10 cellular contexts compared by ENCODE assay signal in genomic region chr11:107957109-107957588, GRCh38. TPM values are rescaled to one million over a fixed set of nuclear protein-coding genes. Genes with fewer than 3 reads are reported as not detected.
DNase-seq lines count a peak whose midpoint lies in the region; ATAC-seq and TF ChIP-seq lines count a peak whose summit lies in the region.
"Had no signal": no experiment of that assay in that cellular context is flagged by ENCODE, and none has a peak within 500 bp of the region (broad histone marks: within the 10 kb centered on the region; RNA-seq: fewer than 3 reads in every experiment).

No MANE protein-coding gene starts in this region.

- intact Hi-C loops in natural killer cell (cut with micrococcal nuclease) (no loop called here), aorta (cut with DNase I) (no loop called here), Caco-2 (cut with micrococcal nuclease; ENCODE audit: unreplicated experiment) (no loop called here)
- intact Hi-C loops in activated CD4-positive, alpha-beta memory T cell treated with anti-CD3 and anti-CD28 coated beads for 36 hours (cut with micrococcal nuclease): no loop called here

- no peaks in the 10 kb centered on the region for H3K4me1 ChIP-seq in MM.1S (ENCODE audit: low read length)
- no peaks in the 10 kb centered on the region for H3K4me1 ChIP-seq in aorta (ENCODE audit: control insufficient read depth in 1 of 2, insufficient read depth in 2 of 2, low read length in 2 of 2)
- 0 out of 2 replicates have a peak, but pooled peaks cover 4% of the 10 kb centered on the region for H3K4me1 ChIP-seq in Caco-2
- H3K4me1 ChIP-seq: BLaER1 had no signal

- TF ChIP-seq CTCF in natural killer cell (IDR thresholded peaks at IDR 0.05) (no peak), MM.1S (IDR thresholded peaks at IDR 0.05; ENCODE audit: low read length) (no peak), fibroblast of villous mesenchyme (IDR thresholded peaks at IDR 0.05; ENCODE audit: insufficient read depth, low read depth, low read length) (no peak), Caco-2 (IDR thresholded peaks at IDR 0.05; ENCODE audit: insufficient read depth in 1 of 2, low read depth in 1 of 2, low read length in 1 of 2, severe bottlenecking in 1 of 2, unreplicated experiment in 1 of 2) (no peak)

- 0 to 1% methylated on average over 1 of the region's 1 CpG for WGBS in aorta, 2 donors

- no peaks in the 10 kb centered on the region for H4K20me1 ChIP-seq in MM.1S (ENCODE audit: insufficient read depth, low read length)
- H4K20me1 ChIP-seq: BLaER1 had no signal

- no peaks in the 10 kb centered on the region for H3K36me3 Mint-ChIP-seq in natural killer cell treated with Interleukin-12 subunit alpha and Interleukin-12 subunit beta and Interleukin-15 and Interleukin-18, amount 100 ng/mL, for 72 hours
- H3K36me3 Mint-ChIP-seq in natural killer cell: no peaks in the 10 kb centered on the region
- no peaks in the 10 kb centered on the region for H3K36me3 Mint-ChIP-seq in activated CD4-positive, alpha-beta memory T cell treated with anti-CD3 and anti-CD28 coated beads for 36 hours
- H3K36me3 Mint-ChIP-seq in Caco-2 (ENCODE audit: insufficient read depth, unreplicated experiment): no peaks in the 10 kb centered on the region

- H3K27ac ChIP-seq in MM.1S (ENCODE audit: low read length) (no peak overlapping the region), aorta (ENCODE audit: low read depth in 1 of 2, low read length in 2 of 2) (no peak overlapping the region)
- H3K27ac ChIP-seq: BLaER1 had no signal

- no peaks in the 10 kb centered on the region for H3K79me2 ChIP-seq in MM.1S (ENCODE audit: low read length)

- CTCF ChIA-PET in activated CD4-positive, alpha-beta memory T cell treated with anti-CD3 and anti-CD28 coated beads for 36 hours (lab: Charles Lee): no interaction called here
- CTCF ChIA-PET in Caco-2 (lab: Charles Lee): no interaction called here

- H3K9ac ChIP-seq in MM.1S (ENCODE audit: low read length): no peak overlapping the region; the same call in 1 of the 2 replicates
- H3K9ac ChIP-seq: BLaER1 had no signal

- peaks cover 7 to 10% of the 10 kb centered on the region in 2 donors for H3K4me1 Mint-ChIP-seq in natural killer cell treated with Interleukin-12 subunit alpha and Interleukin-12 subunit beta and Interleukin-15 and Interleukin-18, amount 100 ng/mL, for 72 hours (ENCODE audit: low read depth in 2 of 2)
- no peaks in the 10 kb centered on the region for H3K4me1 Mint-ChIP-seq in natural killer cell
- H3K4me1 Mint-ChIP-seq in activated CD4-positive, alpha-beta memory T cell treated with anti-CD3 and anti-CD28 coated beads for 36 hours (ENCODE audit: low read depth): no peaks in the 10 kb centered on the region
- H3K4me1 Mint-ChIP-seq in Caco-2 (ENCODE audit: low read depth, unreplicated experiment): peaks cover 5% of the 10 kb centered on the region

- POLR2A ChIA-PET in activated CD4-positive, alpha-beta memory T cell treated with anti-CD3 and anti-CD28 coated beads for 36 hours (lab: Charles Lee): no interaction called here
- POLR2A ChIA-PET in Caco-2 (lab: Charles Lee): no interaction called here

- H3K4me3 Mint-ChIP-seq in natural killer cell treated with Interleukin-12 subunit alpha and Interleukin-12 subunit beta and Interleukin-15 and Interleukin-18, amount 100 ng/mL, for 72 hours: peak overlapping the region; percentile 9
- H3K4me3 Mint-ChIP-seq in natural killer cell: no peak overlapping the region
- H3K4me3 Mint-ChIP-seq in activated CD4-positive, alpha-beta memory T cell treated with anti-CD3 and anti-CD28 coated beads for 36 hours: no peak overlapping the region
- no peak overlapping the region for H3K4me3 Mint-ChIP-seq in Caco-2 (ENCODE audit: unreplicated experiment)

- DNase-seq in natural killer cell treated with Interleukin-12 subunit alpha and Interleukin-12 subunit beta and Interleukin-15 and Interleukin-18, amount 100 ng/mL, for 72 hours (ENCODE audit: low spot score): no peak
- DNase-seq in natural killer cell (no peak), MM.1S (peak; percentile 17), fibroblast of villous mesenchyme (ENCODE audit: low read depth) (peak; percentile 19), aorta (peak in 1 of 2 donors; percentile 49), NCI-H187 treated with DMSO at 0.1 percent for 48 hours (lab: John Stamatoyannopoulos, UW) (no peak), Caco-2 (no peak)
- DNase-seq in activated CD4-positive, alpha-beta memory T cell treated with anti-CD3 and anti-CD28 coated beads for 36 hours: no peak
- DNase-seq: activated CD8-positive, alpha-beta memory T cell treated with anti-CD3 and anti-CD28 coated beads for 24 hours had no signal

- no peaks in the 10 kb centered on the region for H3K9me3 ChIP-seq in MM.1S (replicated peaks; ENCODE audit: insufficient read depth, low read length)
- no peaks in the 10 kb centered on the region for H3K9me3 ChIP-seq in aorta (ENCODE audit: control insufficient read depth, low read length)
- no peaks in the 10 kb centered on the region for H3K9me3 ChIP-seq in Caco-2
- H3K9me3 ChIP-seq: BLaER1 had no signal

- peak overlapping the region; percentile 35; the same call in 1 of the 2 replicates for H2AFZ ChIP-seq in MM.1S (ENCODE audit: low read length)

- BruUV-seq in Caco-2 (replicated peaks; lab: Mats Ljungman, UMichigan): no TSS peak

- H3K27ac Mint-ChIP-seq in natural killer cell treated with Interleukin-12 subunit alpha and Interleukin-12 subunit beta and Interleukin-15 and Interleukin-18, amount 100 ng/mL, for 72 hours: peak overlapping the region in 1 of 2 donors; percentile 26
- H3K27ac Mint-ChIP-seq in natural killer cell (no peak overlapping the region), Caco-2 (ENCODE audit: unreplicated experiment) (no peak overlapping the region)
- H3K27ac Mint-ChIP-seq in activated CD4-positive, alpha-beta memory T cell treated with anti-CD3 and anti-CD28 coated beads for 36 hours: no peak overlapping the region

- H3K9me2 ChIP-seq in MM.1S (replicated peaks; ENCODE audit: insufficient read depth, low read length): no peaks in the 10 kb centered on the region

- H3K4me2 ChIP-seq in MM.1S (ENCODE audit: low read depth, low read length): peak overlapping the region; percentile 35
- H3K4me2 ChIP-seq: BLaER1 had no signal

- H3K4me3 ChIP-seq in MM.1S (ENCODE audit: low read length): no peak overlapping the region; the same call in 1 of the 2 replicates
- no peak overlapping the region for H3K4me3 ChIP-seq in fibroblast of villous mesenchyme (ENCODE audit: low read depth, low read length)
- H3K4me3 ChIP-seq in aorta (ENCODE audit: low read length in 2 of 2): no peak overlapping the region
- no peak overlapping the region for H3K4me3 ChIP-seq in Caco-2 (ENCODE audit: low read depth, low read length)
- H3K4me3 ChIP-seq: BLaER1 had no signal

- H3K36me3 ChIP-seq in MM.1S (replicated peaks; ENCODE audit: insufficient read depth, low read length) (no peaks in the 10 kb centered on the region), aorta (ENCODE audit: control insufficient read depth in 1 of 2, insufficient read depth in 2 of 2, low read length in 1 of 2) (no peaks in the 10 kb centered on the region), Caco-2 (ENCODE audit: control insufficient read depth, insufficient read depth, low read length) (no peaks in the 10 kb centered on the region)
- H3K36me3 ChIP-seq: BLaER1 had no signal

- peaks cover 13 to 19% of the 10 kb centered on the region in 2 donors for H3K27me3 Mint-ChIP-seq in natural killer cell treated with Interleukin-12 subunit alpha and Interleukin-12 subunit beta and Interleukin-15 and Interleukin-18, amount 100 ng/mL, for 72 hours
- peaks cover 8 to 19% of the 10 kb centered on the region in 2 donors for H3K27me3 Mint-ChIP-seq in natural killer cell (ENCODE audit: low read depth in 2 of 2)
- peaks cover 6% of the 10 kb centered on the region for H3K27me3 Mint-ChIP-seq in activated CD4-positive, alpha-beta memory T cell treated with anti-CD3 and anti-CD28 coated beads for 36 hours
- H3K27me3 Mint-ChIP-seq in Caco-2 (ENCODE audit: insufficient read depth, unreplicated experiment): peaks cover 6% of the 10 kb centered on the region

- peak in 1 of 2 donors; percentile 69 for ATAC-seq in natural killer cell treated with Interleukin-12 subunit alpha and Interleukin-12 subunit beta and Interleukin-15 and Interleukin-18, amount 100 ng/mL, for 72 hours
- ATAC-seq in natural killer cell: no peak
- peak; percentile 66 for ATAC-seq in aorta (ENCODE audit: low FRiP score)

- H3K9me3 Mint-ChIP-seq in natural killer cell treated with Interleukin-12 subunit alpha and Interleukin-12 subunit beta and Interleukin-15 and Interleukin-18, amount 100 ng/mL, for 72 hours: no peaks in the 10 kb centered on the region
- H3K9me3 Mint-ChIP-seq in natural killer cell (no peaks in the 10 kb centered on the region), Caco-2 (ENCODE audit: unreplicated experiment) (no peaks in the 10 kb centered on the region)
- no peaks in the 10 kb centered on the region for H3K9me3 Mint-ChIP-seq in activated CD4-positive, alpha-beta memory T cell treated with anti-CD3 and anti-CD28 coated beads for 36 hours

- H3F3A ChIP-seq in MM.1S (ENCODE audit: insufficient read depth, low read length): no peaks in the 10 kb centered on the region; the same call in 1 of the 2 replicates

- H3K27me3 ChIP-seq in MM.1S (replicated peaks; ENCODE audit: insufficient read depth, low read length) (no peaks in the 10 kb centered on the region), aorta (ENCODE audit: control insufficient read depth in 1 of 2, insufficient read depth in 2 of 2, low read length in 1 of 2) (no peaks in the 10 kb centered on the region), Caco-2 (replicated peaks; ENCODE audit: control insufficient read depth, insufficient read depth, low read length) (peaks cover 6% of the 10 kb centered on the region; the same call in 1 of the 2 replicates)
- H3K27me3 ChIP-seq: BLaER1 had no signal

RNA-seq across cellular contexts. Expression of gene RAB39A, which starts 28.9 kb away (rescaled TPM):
- total RNA-seq in natural killer cell treated with Interleukin-12 subunit alpha and Interleukin-12 subunit beta and Interleukin-15 and Interleukin-18, amount 100 ng/mL, for 72 hours: under 1 TPM; 0.19 to 0.53 TPM
- under 1 TPM in 2 of 3 donors, not detected in 1; 0.14 to 0.20 TPM for total RNA-seq in natural killer cell
- under 0.01 TPM in 1 of 2 replicates, not detected in the other for total RNA-seq in fibroblast of villous mesenchyme
- total RNA-seq in aorta: 1 to 10 TPM; 2.0 to 2.5 TPM
- polyA plus RNA-seq in aorta: 1 to 10 TPM in 1 of 2 donors, not detected in 1; 3.8 TPM
- under 1 TPM; 0.29 to 0.71 TPM for total RNA-seq in activated CD4-positive, alpha-beta memory T cell treated with anti-CD3 and anti-CD28 coated beads for 36 hours
- 0.16 TPM in 1 of 2 replicates, not detected in the other for total RNA-seq in Caco-2 (2022)

RNA-seq across cellular contexts. Expression of gene CUL5, which starts 51.5 kb away (rescaled TPM):
- 10 to 100 TPM; 29.9 to 51.9 TPM for total RNA-seq in natural killer cell treated with Interleukin-12 subunit alpha and Interleukin-12 subunit beta and Interleukin-15 and Interleukin-18, amount 100 ng/mL, for 72 hours
- 10 to 100 TPM; 59.1 to 68.3 (median 60.2) TPM for total RNA-seq in natural killer cell
- total RNA-seq in fibroblast of villous mesenchyme: 39.9 and 61.3 TPM in 2 replicates
- 10 to 100 TPM; 33.7 to 34.3 TPM for total RNA-seq in aorta
- 1 to 10 TPM; 8.5 to 9.9 TPM for polyA plus RNA-seq in aorta
- total RNA-seq in activated CD4-positive, alpha-beta memory T cell treated with anti-CD3 and anti-CD28 coated beads for 36 hours: 10 to 100 TPM; 27.7 to 30.7 TPM
- total RNA-seq in Caco-2 (2022): 75.4 and 76.6 TPM in 2 replicates

Comparison
In these comparisons a context has a peak if more than half of its experiments do, and no peak if none do; other contexts are left out.
1. DNase-seq: peak in MM.1S (single experiment) and fibroblast of villous mesenchyme (single experiment); none in natural killer cell treated with Interleukin-12 subunit alpha and Interleukin-12 subunit beta and Interleukin-15 and Interleukin-18, amount 100 ng/mL, for 72 hours (single experiment), natural killer cell (single experiment), activated CD4-positive, alpha-beta memory T cell treated with anti-CD3 and anti-CD28 coated beads for 36 hours (single experiment), NCI-H187 treated with DMSO at 0.1 percent for 48 hours (single experiment) and Caco-2 (0 of 2).